Comparison of ENCODE assay signal across 9 cellular contexts in the genomic region with DNA sequence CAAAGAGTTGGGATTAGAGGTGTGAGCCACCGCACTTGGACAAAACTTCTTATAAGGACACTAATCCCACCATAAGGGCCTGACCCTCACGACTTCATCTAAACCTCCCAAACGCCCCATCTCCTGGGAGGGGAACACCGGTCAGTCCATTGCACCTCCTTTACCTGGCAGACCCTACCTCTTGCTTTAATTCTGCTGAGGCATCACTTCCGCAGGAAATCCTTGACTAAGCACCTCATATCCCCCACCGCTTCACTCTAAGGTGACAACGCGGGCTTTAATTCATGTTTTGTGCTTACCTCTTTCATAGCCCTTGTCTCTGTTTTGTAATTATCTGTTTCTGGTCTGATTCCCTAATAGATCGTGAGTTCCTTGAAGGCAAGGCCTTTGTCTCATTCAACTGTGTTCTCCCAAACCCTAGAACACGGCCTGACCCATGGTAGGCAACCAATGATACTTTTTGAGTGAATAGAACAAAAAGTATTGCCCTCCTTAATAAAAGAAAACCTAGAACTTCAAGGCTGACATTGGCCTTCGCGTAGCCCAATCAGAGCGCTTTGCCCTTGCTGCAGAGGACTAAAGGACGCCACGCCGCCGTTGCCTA. TPM values are rescaled to one million over a fixed set of nuclear protein-coding genes. Genes with fewer than 3 reads are reported as not detected.
DNase-seq lines count a peak whose midpoint lies in the region; ATAC-seq and TF ChIP-seq lines count a peak whose summit lies in the region.
"Had no signal": no experiment of that assay in that cellular context is flagged by ENCODE, and none has a peak within 500 bp of the region (broad histone marks: within the 10 kb centered on the region; RNA-seq: fewer than 3 reads in every experiment).

No MANE protein-coding gene starts in this region.

- ATAC-seq in GM21723 (IDR thresholded peaks at IDR 0.05; ENCODE audit: unreplicated experiment), result no peak
- ATAC-seq in HG02981 (IDR thresholded peaks at IDR 0.05; ENCODE audit: unreplicated experiment), result no peak

- no peaks in the 10 kb centered on the region for H3K9me3 ChIP-seq in BLaER1
- H3K9me3 ChIP-seq: psoas muscle had no signal

- DNase-seq in MCF 10A (ENCODE audit: unreplicated experiment) (no peak), nephron progenitor cell (no peak), AML-193 (lab: John Stamatoyannopoulos, UW) (no peak), A172 (ENCODE audit: low spot score) (no peak)

- H3K36me3 Mint-ChIP-seq in MCF 10A (ENCODE audit: insufficient read depth, unreplicated experiment) (no peaks in the 10 kb centered on the region), nephron progenitor cell (ENCODE audit: low read depth) (peaks cover 4% of the 10 kb centered on the region)

- peaks cover 22% of the 10 kb centered on the region for H3K4me1 ChIP-seq in BLaER1

- H3K9ac ChIP-seq in BLaER1, result no peak overlapping the region

- H3K27me3 ChIP-seq in BLaER1, result no peaks in the 10 kb centered on the region

- POLR2A ChIA-PET in MCF 10A (lab: Yijun Ruan, JAX), result interaction anchor here (0.7 to 2.6 kb wide), 5 partner anchors 34 to 167 kb away, joined by 3 to 9 read pairs (median 3); no protein-coding TSS in a partner anchor

- peaks cover 10% of the 10 kb centered on the region for H3K4me1 Mint-ChIP-seq in MCF 10A (ENCODE audit: insufficient read depth, unreplicated experiment)
- peaks cover 40% of the 10 kb centered on the region for H3K4me1 Mint-ChIP-seq in nephron progenitor cell

- BruUV-seq in MCF 10A (replicated peaks; lab: Mats Ljungman, UMichigan), result no TSS peak

- CTCF ChIA-PET in MCF 10A (lab: Yijun Ruan, JAX), result interaction anchor here (0.6 to 0.7 kb wide), 2 partner anchors 26 to 76 kb away, joined by 3 read pairs; no protein-coding TSS in a partner anchor

- TF ChIP-seq RAD21 in Ishikawa (IDR thresholded peaks at IDR 0.05; ENCODE audit: low read depth), result no peak

- H3K4me3 Mint-ChIP-seq in MCF 10A (ENCODE audit: unreplicated experiment) (peak overlapping the region; percentile 77), nephron progenitor cell (peak overlapping the region; percentile 85)

- TF ChIP-seq EP300 in Ishikawa (IDR thresholded peaks at IDR 0.05; ENCODE audit: borderline replicate concordance), result no peak

- peaks cover 9% of the 10 kb centered on the region; the same call in 1 of the 2 replicates for H4K20me1 ChIP-seq in BLaER1

- peak overlapping the region; percentile 17; the same call in 1 of the 2 replicates for H3K4me2 ChIP-seq in BLaER1

- peaks cover 19% of the 10 kb centered on the region for H3K27me3 Mint-ChIP-seq in MCF 10A (ENCODE audit: insufficient read depth, unreplicated experiment)
- H3K27me3 Mint-ChIP-seq in nephron progenitor cell (ENCODE audit: low read depth, poor library complexity), result peaks cover 37% of the 10 kb centered on the region

- H3K27ac Mint-ChIP-seq in MCF 10A (ENCODE audit: low read depth, unreplicated experiment) (peak overlapping the region; percentile 52), nephron progenitor cell (no peak overlapping the region)

- no peaks in the 10 kb centered on the region for H3K36me3 ChIP-seq in BLaER1

- TF ChIP-seq CTCF in MCF 10A (IDR thresholded peaks at IDR 0.05; ENCODE audit: unreplicated experiment) (no peak), nephron progenitor cell (IDR thresholded peaks at IDR 0.05) (no peak)

- intact Hi-C loops in MCF 10A (cut with micrococcal nuclease), result loop anchor here (2.0 kb wide), 1 partner anchor 35 kb away; the partner anchor contains the start of gene ATP6V0E2

- H3K9me3 Mint-ChIP-seq in MCF 10A (ENCODE audit: unreplicated experiment), result no peaks in the 10 kb centered on the region
- H3K9me3 Mint-ChIP-seq in nephron progenitor cell, result peaks cover 4% of the 10 kb centered on the region

- H3K4me3 ChIP-seq in BLaER1, result peak overlapping the region; percentile 87; the same call in 1 of the 2 replicates

- no peak overlapping the region for H3K27ac ChIP-seq in BLaER1

TF ChIP-seq in Ishikawa, 13 proteins besides CTCF, POLR2A, EP300 and RAD21:
- peak; percentile 55; the same call in 1 of the 2 replicates for TF ChIP-seq MAX (IDR thresholded peaks at IDR 0.05)
- no peak for TF ChIP-seq YY1 (IDR thresholded peaks at IDR 0.05; ENCODE audit: low read depth)
- TF ChIP-seq FOXM1 (IDR thresholded peaks at IDR 0.05; ENCODE audit: borderline replicate concordance, low read depth), result no peak

RNA-seq across cellular contexts. Expression of gene ZNF862, which starts 0.5 kb away (rescaled TPM):
- total RNA-seq in MCF 10A (2022), result 17.4 and 22.2 TPM in 2 replicates
- total RNA-seq in A172 (2014; rRNA removed; shearing (Covaris generic)), result 3.7 and 5.1 TPM in 2 replicates

RNA-seq across cellular contexts. Expression of gene ATP6V0E2, which starts 36.0 kb away (rescaled TPM):
- total RNA-seq in MCF 10A (2022), result 8.6 and 8.9 TPM in 2 replicates
- total RNA-seq in A172 (2014; rRNA removed; shearing (Covaris generic)), result 85.6 and 89.3 TPM in 2 replicates
